Comparison of ENCODE assay signal across 8 cellular contexts in genomic region chr15:42921049-42921731, GRCh38. TPM values are rescaled to one million over a fixed set of nuclear protein-coding genes. Genes with fewer than 3 reads are reported as not detected.
DNase-seq lines count a peak whose midpoint lies in the region; ATAC-seq, FAIRE-seq and TF ChIP-seq lines count a peak whose summit lies in the region.

No MANE protein-coding gene starts in this region.

- peak overlapping the region; percentile 80 for H3K9ac ChIP-seq in mesenchymal stem cell (ENCODE audit: low read length)

- H3K27ac Mint-ChIP-seq in CD14-positive monocyte, result peak overlapping the region; percentile 60 to 96 (median 86)

- H3K18ac ChIP-seq in mesenchymal stem cell (ENCODE audit: low read depth in 1 of 2, low read length in 2 of 2), result peak overlapping the region in 1 of 2 experiments; percentile 25

- H3K4me3 Mint-ChIP-seq in CD14-positive monocyte, result peak overlapping the region; percentile 96 to 98

- H3K9me3 Mint-ChIP-seq in CD14-positive monocyte, result no peaks in the 10 kb centered on the region

- peak overlapping the region; percentile 66 for H3K4me2 ChIP-seq in mesenchymal stem cell (ENCODE audit: low read length, poor library complexity, severe bottlenecking)

- no peak overlapping the region for H4K91ac ChIP-seq in mesenchymal stem cell (ENCODE audit: low read length)

- no peaks in the 10 kb centered on the region for H3K36me3 Mint-ChIP-seq in CD14-positive monocyte

- H2BK120ac ChIP-seq in mesenchymal stem cell (ENCODE audit: low read depth, low read length), result no peak overlapping the region

- H3K4me1 Mint-ChIP-seq in CD14-positive monocyte, result peaks cover 35% of the 10 kb centered on the region

- H2BK5ac ChIP-seq in mesenchymal stem cell (ENCODE audit: low read depth, low read length, poor library complexity, severe bottlenecking), result no peak overlapping the region

- DNase-seq in CD14-positive monocyte (ENCODE audit: low spot score) (no peak), dorsolateral prefrontal cortex (peak; percentile 27 to 60 (median 53)), mesenchymal stem cell (peak; percentile 24), urothelium cell line (ENCODE audit: low spot score) (no peak)
- DNase-seq in activated CD4-positive, alpha-beta T cell treated with anti-CD3 and anti-CD28 coated beads for 24 hours (ENCODE audit: low read depth in 2 of 2), result peak; percentile 14 to 21
- peak; percentile 1 to 17 for DNase-seq in stimulated activated CD8-positive, alpha-beta memory T cell treated with anti-CD3 and anti-CD28 coated beads, Interleukin-7, amount 100 ng/mL, for 1 hour (ENCODE audit: low read depth in 2 of 2)

- peaks cover 2 to 7% (median 3%) of the 10 kb centered on the region in 3 donors for H3K27me3 Mint-ChIP-seq in CD14-positive monocyte (ENCODE audit: low read depth in 3 of 3)

- H3K23ac ChIP-seq in mesenchymal stem cell (ENCODE audit: low read length in 2 of 2), result no peak overlapping the region

- no peak for FAIRE-seq in urothelium cell line (lab: Jason Lieb, UNC)

- H2BK12ac ChIP-seq in mesenchymal stem cell (ENCODE audit: low read length in 2 of 2), result peak overlapping the region in 1 of 2 experiments; percentile 7

- no peak overlapping the region for H3K14ac ChIP-seq in mesenchymal stem cell (ENCODE audit: low read length in 2 of 2)

- H2BK15ac ChIP-seq in mesenchymal stem cell (ENCODE audit: low read depth, poor library complexity, severe bottlenecking), result no peak overlapping the region

- no peak overlapping the region for H2AK5ac ChIP-seq in mesenchymal stem cell (ENCODE audit: low read length, severe bottlenecking)

- peak overlapping the region; percentile 96 for H4K8ac ChIP-seq in mesenchymal stem cell (ENCODE audit: low read length)

- H3K79me1 ChIP-seq in mesenchymal stem cell (replicated peaks; ENCODE audit: low read length, poor library complexity, severe bottlenecking), result peaks cover 2% of the 10 kb centered on the region

- whole genome bisulfite sequencing in mesenchymal stem cell, result 15% methylated on average over 34 of the region's 36 CpGs

- ATAC-seq in HG02885 (IDR thresholded peaks at IDR 0.05; ENCODE audit: poor library complexity, unreplicated experiment) (peak; percentile 5), GM18520 (IDR thresholded peaks at IDR 0.05; ENCODE audit: unreplicated experiment) (no peak)

- peak overlapping the region in 58 of 59 donors; percentile 30 to 97 (median 87) for H3K27ac ChIP-seq in dorsolateral prefrontal cortex
- no peak overlapping the region for H3K27ac ChIP-seq in mesenchymal stem cell (ENCODE audit: low read length, poor library complexity, severe bottlenecking)

- no peak overlapping the region for H3K4ac ChIP-seq in mesenchymal stem cell (ENCODE audit: low read depth in 1 of 2, low read length in 2 of 2)

- H3K27me3 ChIP-seq in dorsolateral prefrontal cortex (no peaks in the 10 kb centered on the region), mesenchymal stem cell (ENCODE audit: control insufficient read depth in 1 of 2, insufficient read depth in 1 of 2, low read length in 2 of 2) (no peaks in the 10 kb centered on the region)

- H3K4me1 ChIP-seq in mesenchymal stem cell (ENCODE audit: control insufficient read depth, insufficient read depth, low read depth, low read length), result peaks cover 3% of the 10 kb centered on the region

- no peaks in the 10 kb centered on the region for H3K36me3 ChIP-seq in mesenchymal stem cell (ENCODE audit: control insufficient read depth in 1 of 2, insufficient read depth in 2 of 2, low read depth in 1 of 2, low read length in 2 of 2)

- intact Hi-C loops in CD14-positive monocyte (cut with micrococcal nuclease), result loop anchor here (5.0 to 10.0 kb wide), 4 partner anchors 184 to 429 kb away; partner anchors contain the start of genes CDAN1 (in 2 of the 2), ZNF106 (in 2 of the 2) and SNAP23 (in 1 of the 2)
- intact Hi-C loops in dorsolateral prefrontal cortex (cut with DNase I), result loop anchor here (5.0 to 10.0 kb wide), 3 partner anchors 184 to 346 kb away; partner anchors contain the start of genes CDAN1 (in 2 of the 2) and STARD9 (in 1 of the 2)

- no peaks in the 10 kb centered on the region for H3K9me3 ChIP-seq in mesenchymal stem cell (ENCODE audit: control insufficient read depth, low read length)

- peak overlapping the region; percentile 91 for H2AFZ ChIP-seq in mesenchymal stem cell (ENCODE audit: low read depth, low read length)

- TF ChIP-seq CTCF in CD14-positive monocyte (IDR thresholded peaks at IDR 0.05), result no peak
- TF ChIP-seq CTCF in dorsolateral prefrontal cortex (IDR thresholded peaks at IDR 0.05 in 54 of 56, conservative IDR thresholded peaks at IDR 0.05 in 2 of 56; ENCODE audit: low read depth in 1 of 56, partially characterized antibody in 56 of 56), result peak in 18 of 56 donors; percentile 1 to 46 (median 24)

- H3K4me3 ChIP-seq in dorsolateral prefrontal cortex, result peak overlapping the region; percentile 64 to 99 (median 93)
- peak overlapping the region; percentile 39 to 90 for H3K4me3 ChIP-seq in mesenchymal stem cell (ENCODE audit: insufficient read depth in 1 of 2, low read depth in 1 of 2, low read length in 2 of 2)

RNA-seq across cellular contexts. Expression of gene TTBK2, which starts 0.6 kb away (rescaled TPM):
- 1 to 10 TPM; 3.7 to 5.7 TPM for polyA plus RNA-seq in CD14-positive monocyte
- 100 to 1,000 TPM in 87 of 120 experiments, 10 to 100 TPM in 33; 66.0 to 146 (median 112) TPM for total RNA-seq in dorsolateral prefrontal cortex
- polyA plus RNA-seq in mesenchymal stem cell (2013, experiment 1 of 2), result 3.6 TPM
- 3.3 TPM for polyA plus RNA-seq in mesenchymal stem cell (2013, experiment 2 of 2)

Comparison
In these comparisons a context has a peak if more than half of its experiments do, and no peak if none do; other contexts are left out.
1. DNase-seq: peak in activated CD4-positive, alpha-beta T cell treated with anti-CD3 and anti-CD28 coated beads for 24 hours (2 of 2), dorsolateral prefrontal cortex (10 of 10), mesenchymal stem cell (single experiment) and stimulated activated CD8-positive, alpha-beta memory T cell treated with anti-CD3 and anti-CD28 coated beads, Interleukin-7, amount 100 ng/mL, for 1 hour (2 of 2); none in CD14-positive monocyte (single experiment) and urothelium cell line (single experiment).